Comparison of ENCODE assay signal across 9 cellular contexts in the genomic region with DNA sequence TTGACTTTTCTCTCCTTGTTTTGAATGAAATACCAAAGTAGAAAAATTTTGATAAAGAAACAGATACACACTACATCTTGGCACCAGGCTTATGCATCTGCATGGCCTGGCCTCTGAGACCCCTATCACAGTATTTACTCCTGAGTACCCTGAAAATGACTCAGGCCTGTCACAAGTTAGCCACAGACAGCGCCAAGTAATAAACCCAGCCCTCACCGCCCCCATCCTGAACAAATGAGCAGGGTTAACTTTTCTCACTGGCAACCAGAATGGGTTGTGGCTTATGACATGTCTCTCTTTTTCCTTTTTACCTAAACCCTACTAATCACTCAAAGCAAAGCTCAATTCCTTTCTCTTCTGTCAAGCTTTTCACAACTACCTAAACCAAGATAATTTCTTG. TPM values are rescaled to one million over a fixed set of nuclear protein-coding genes. Genes with fewer than 3 reads are reported as not detected.
DNase-seq lines count a peak whose midpoint lies in the region; ATAC-seq, FAIRE-seq and TF ChIP-seq lines count a peak whose summit lies in the region.
"Had no signal": no experiment of that assay in that cellular context is flagged by ENCODE, and none has a peak within 500 bp of the region (broad histone marks: within the 10 kb centered on the region; RNA-seq: fewer than 3 reads in every experiment).

No MANE protein-coding gene starts in this region.

- no peaks in the 10 kb centered on the region for H3K9me3 Mint-ChIP-seq in activated CD4-positive, alpha-beta memory T cell treated with anti-CD3 and anti-CD28 coated beads, Interleukin-2, amount 10 ng/mL, durations not matched to agents 7 days and 5 days

- H3K4me2 ChIP-seq in A549: peak overlapping the region; percentile 78

- POLR2A ChIA-PET in A549 (lab: Yijun Ruan, JAX): no interaction called here
- POLR2A ChIA-PET in activated CD4-positive, alpha-beta memory T cell treated with anti-CD3 and anti-CD28 coated beads, Interleukin-2, amount 10 ng/mL, durations not matched to agents 7 days and 5 days (lab: Charles Lee): interaction anchor here (1.1 kb wide), 1 partner anchor 12 kb away, joined by 3 read pairs; no protein-coding TSS in a partner anchor

- TF ChIP-seq CTCF in A549 (IDR thresholded peaks at IDR 0.05) (no peak), lower leg skin (IDR thresholded peaks at IDR 0.05) (no peak)

- H3K27me3 Mint-ChIP-seq in activated CD4-positive, alpha-beta memory T cell treated with anti-CD3 and anti-CD28 coated beads, Interleukin-2, amount 10 ng/mL, durations not matched to agents 7 days and 5 days: peaks cover 1% of the 10 kb centered on the region

- peaks cover 3% of the 10 kb centered on the region for H3K36me3 Mint-ChIP-seq in activated CD4-positive, alpha-beta memory T cell treated with anti-CD3 and anti-CD28 coated beads, Interleukin-2, amount 10 ng/mL, durations not matched to agents 7 days and 5 days (ENCODE audit: low read depth)

- CTCF ChIA-PET in A549 (lab: Yijun Ruan, JAX): interaction anchor here (0.7 to 1.3 kb wide), 5 partner anchors 8 to 74 kb away, joined by 3 to 4 read pairs (median 3); no protein-coding TSS in a partner anchor
- CTCF ChIA-PET in activated CD4-positive, alpha-beta memory T cell treated with anti-CD3 and anti-CD28 coated beads, Interleukin-2, amount 10 ng/mL, durations not matched to agents 7 days and 5 days (lab: Charles Lee): interaction anchor here (0.6 kb wide), 1 partner anchor 36 kb away, joined by 3 read pairs; no protein-coding TSS in a partner anchor

- no peak for TF ChIP-seq EP300 in A549 (IDR thresholded peaks at IDR 0.05)

- intact Hi-C loops in lower leg skin (cut with DNase I; ENCODE audit: low total_unique reads): no loop called here

- no peak overlapping the region for H3K27ac Mint-ChIP-seq in activated CD4-positive, alpha-beta memory T cell treated with anti-CD3 and anti-CD28 coated beads, Interleukin-2, amount 10 ng/mL, durations not matched to agents 7 days and 5 days

- DNase-seq in A549 (ENCODE audit: low read depth in 1 of 2, low spot score in 1 of 2): no peak
- peak; percentile 25 for DNase-seq in activated CD4-positive, alpha-beta memory T cell treated with anti-CD3 and anti-CD28 coated beads, Interleukin-2, amount 10 ng/mL, durations not matched to agents 7 days and 5 days
- no peak for DNase-seq in anterior cingulate cortex (lab: John Stamatoyannopoulos, UW)
- no peak for DNase-seq in SHP77 treated with DMSO at 0.1 percent for 48 hours (lab: John Stamatoyannopoulos, UW)
- no peak for DNase-seq in DMS53 (lab: John Stamatoyannopoulos, UW)
- no peak for DNase-seq in lower leg skin (ENCODE audit: low spot score in 2 of 2)
- DNase-seq: occipital lobe had no signal

- peak in 1 of 2 experiments; percentile 20; a peak in 2 of 6 replicates for ATAC-seq in A549
- ATAC-seq in GM18907 (IDR thresholded peaks at IDR 0.05; ENCODE audit: unreplicated experiment): peak; percentile 62

- H3K9me3 ChIP-seq in A549: no peaks in the 10 kb centered on the region; the same call in 2 of the 3 replicates
- no peaks in the 10 kb centered on the region for H3K9me3 ChIP-seq in mesodermal cell (ENCODE audit: control insufficient read depth, low read length)

- H3K4me3 ChIP-seq in A549 (no peak overlapping the region), mesodermal cell (ENCODE audit: extremely low read depth, insufficient read depth, low read length, poor library complexity, severe bottlenecking) (no peak overlapping the region), lower leg skin (ENCODE audit: low read depth, poor library complexity, severe bottlenecking) (no peak overlapping the region)

- no peak for FAIRE-seq in A549 (lab: Jason Lieb, UNC)

- H3K27ac ChIP-seq in A549: peak overlapping the region; percentile 51 to 68
- H3K27ac ChIP-seq in mesodermal cell (ENCODE audit: low read depth, low read length, severe bottlenecking): peak overlapping the region; percentile 12

- TF ChIP-seq POLR2A in A549 (IDR thresholded peaks at IDR 0.05; ENCODE audit: low read length) (no peak), lower leg skin (IDR thresholded peaks at IDR 0.05) (no peak)

- peaks cover 30% of the 10 kb centered on the region for H3K4me1 Mint-ChIP-seq in activated CD4-positive, alpha-beta memory T cell treated with anti-CD3 and anti-CD28 coated beads, Interleukin-2, amount 10 ng/mL, durations not matched to agents 7 days and 5 days

- 55% methylated on average over 2 of the region's 2 CpGs for WGBS in A549 (ENCODE audit: missing lambda C conversion rate)
- WGBS in mesodermal cell (ENCODE audit: insufficient coverage in 2 of 2), 2 experiments: 80 to 100% methylated on average over 1 to 2 of the region's 2 CpGs
- 46 to 61% methylated on average over 2 of the region's 2 CpGs for WGBS in lower leg skin, 2 donors

- H3K36me3 ChIP-seq in mesodermal cell (ENCODE audit: control insufficient read depth, insufficient read depth, low read length): peaks cover 7% of the 10 kb centered on the region

- H3K4me1 ChIP-seq in A549: peaks cover 27% of the 10 kb centered on the region
- peaks cover 26% of the 10 kb centered on the region for H3K4me1 ChIP-seq in mesodermal cell (ENCODE audit: control insufficient read depth, insufficient read depth, low read length, poor library complexity, severe bottlenecking)

- no peak overlapping the region for H3K4me3 Mint-ChIP-seq in activated CD4-positive, alpha-beta memory T cell treated with anti-CD3 and anti-CD28 coated beads, Interleukin-2, amount 10 ng/mL, durations not matched to agents 7 days and 5 days

- TF ChIP-seq RAD21 in A549 (conservative IDR thresholded peaks at IDR 0.05 in 1 of 2, IDR thresholded peaks at IDR 0.05 in 1 of 2): no peak

TF ChIP-seq in A549, 52 proteins besides CTCF, POLR2A, EP300 and RAD21:
- no peak for TF ChIP-seq PHF8 (IDR thresholded peaks at IDR 0.05; ENCODE audit: borderline replicate concordance, low read depth)
- TF ChIP-seq HDAC2 (IDR thresholded peaks at IDR 0.05): no peak
- no peak for TF ChIP-seq JUNB (IDR thresholded peaks at IDR 0.05)
- TF ChIP-seq, protein P1, sequence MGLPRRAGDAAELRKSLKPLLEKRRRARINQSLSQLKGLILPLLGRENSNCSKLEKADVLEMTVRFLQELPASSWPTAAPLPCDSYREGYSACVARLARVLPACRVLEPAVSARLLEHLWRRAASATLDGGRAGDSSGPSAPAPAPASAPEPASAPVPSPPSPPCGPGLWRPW (IDR thresholded peaks at IDR 0.05): no peak
- TF ChIP-seq HEYL (CRISPR knock-in tag; IDR thresholded peaks at IDR 0.05): no peak
- TF ChIP-seq, protein P2, sequence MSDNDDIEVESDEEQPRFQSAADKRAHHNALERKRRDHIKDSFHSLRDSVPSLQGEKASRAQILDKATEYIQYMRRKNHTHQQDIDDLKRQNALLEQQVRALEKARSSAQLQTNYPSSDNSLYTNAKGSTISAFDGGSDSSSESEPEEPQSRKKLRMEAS (IDR thresholded peaks at IDR 0.05): no peak
- no peak for TF ChIP-seq MAZ (IDR thresholded peaks at IDR 0.05; ENCODE audit: borderline replicate concordance, low read depth, low read length)
- TF ChIP-seq BHLHE40 (IDR thresholded peaks at IDR 0.05; ENCODE audit: low read depth, low read length): no peak
- no peak for TF ChIP-seq CEBPB (IDR thresholded peaks at IDR 0.05)
- TF ChIP-seq ZSCAN20 (CRISPR knock-in tag; IDR thresholded peaks at IDR 0.05): no peak
- TF ChIP-seq, protein P3, sequence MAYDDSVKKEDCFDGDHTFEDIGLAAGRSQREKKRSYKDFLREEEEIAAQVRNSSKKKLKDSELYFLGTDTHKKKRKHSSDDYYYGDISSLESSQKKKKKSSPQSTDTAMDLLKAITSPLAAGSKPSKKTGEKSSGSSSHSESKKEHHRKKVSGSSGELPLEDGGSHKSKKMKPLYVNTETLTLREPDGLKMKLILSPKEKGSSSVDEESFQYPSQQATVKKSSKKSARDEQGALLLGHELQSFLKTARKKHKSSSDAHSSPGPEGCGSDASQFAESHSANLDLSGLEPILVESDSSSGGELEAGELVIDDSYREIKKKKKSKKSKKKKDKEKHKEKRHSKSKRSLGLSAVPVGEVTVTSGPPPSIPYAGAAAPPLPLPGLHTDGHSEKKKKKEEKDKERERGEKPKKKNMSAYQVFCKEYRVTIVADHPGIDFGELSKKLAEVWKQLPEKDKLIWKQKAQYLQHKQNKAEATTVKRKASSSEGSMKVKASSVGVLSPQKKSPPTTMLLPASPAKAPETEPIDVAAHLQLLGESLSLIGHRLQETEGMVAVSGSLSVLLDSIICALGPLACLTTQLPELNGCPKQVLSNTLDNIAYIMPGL (CRISPR knock-in tag; IDR thresholded peaks at IDR 0.05; ENCODE audit: borderline replicate concordance): no peak
- TF ChIP-seq CBX2 (IDR thresholded peaks at IDR 0.05; ENCODE audit: borderline replicate concordance, low read depth): no peak
- no peak for TF ChIP-seq NR3C1 (IDR thresholded peaks at IDR 0.05)
- no peak for TF ChIP-seq RNF2 (IDR thresholded peaks at IDR 0.05; ENCODE audit: borderline replicate concordance, low read depth)
- no peak for TF ChIP-seq GATA3 (IDR thresholded peaks at IDR 0.05; ENCODE audit: borderline replicate concordance)
- TF ChIP-seq, protein P4, sequence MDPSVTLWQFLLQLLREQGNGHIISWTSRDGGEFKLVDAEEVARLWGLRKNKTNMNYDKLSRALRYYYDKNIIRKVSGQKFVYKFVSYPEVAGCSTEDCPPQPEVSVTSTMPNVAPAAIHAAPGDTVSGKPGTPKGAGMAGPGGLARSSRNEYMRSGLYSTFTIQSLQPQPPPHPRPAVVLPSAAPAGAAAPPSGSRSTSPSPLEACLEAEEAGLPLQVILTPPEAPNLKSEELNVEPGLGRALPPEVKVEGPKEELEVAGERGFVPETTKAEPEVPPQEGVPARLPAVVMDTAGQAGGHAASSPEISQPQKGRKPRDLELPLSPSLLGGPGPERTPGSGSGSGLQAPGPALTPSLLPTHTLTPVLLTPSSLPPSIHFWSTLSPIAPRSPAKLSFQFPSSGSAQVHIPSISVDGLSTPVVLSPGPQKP (IDR thresholded peaks at IDR 0.05; ENCODE audit: low read depth, low read length): no peak
- no peak for TF ChIP-seq MAFK (IDR thresholded peaks at IDR 0.05; ENCODE audit: partially characterized antibody)
- no peak for TF ChIP-seq TFCP2L1 (CRISPR knock-in tag; IDR thresholded peaks at IDR 0.05)
TF ChIP-seq in A549: peak in this region for 0.

RNA-seq across cellular contexts. Expression of a gene that starts 35.3 kb away (rescaled TPM):
- polyA plus RNA-seq in A549 (2011; rRNA removed) (28.1 and 29.3 TPM in 2 replicates), A549 (2017; fragmentation: RNase III; extraction: RNeasy Plus Mini Kit Qiagen cat#74134 plus additional on column Dnase treatment) (18.9 to 22.6 TPM (median 20.6 TPM) in 3 replicates)
- 22.4 and 26.0 TPM in 2 replicates for polyA plus RNA-seq in A549 (2012; cell fraction: cytosol; rRNA removed)
- polyA plus RNA-seq in A549 (2012; cell fraction: nucleus; rRNA removed): 18.5 and 23.7 TPM in 2 replicates
- polyA minus RNA-seq in A549 (2011; rRNA and poly(A)+ RNA removed): 24.1 and 25.4 TPM in 2 replicates
- 10 to 100 TPM; 12.2 to 12.6 TPM for total RNA-seq in activated CD4-positive, alpha-beta memory T cell treated with anti-CD3 and anti-CD28 coated beads, Interleukin-2, amount 10 ng/mL, durations not matched to agents 7 days and 5 days
- 76.9 TPM for polyA plus RNA-seq in mesodermal cell (2013, experiment 1 of 2)
- 65.3 TPM for polyA plus RNA-seq in mesodermal cell (2013, experiment 2 of 2)
- 10 to 100 TPM; 14.5 to 21.7 (median 16.6) TPM for total RNA-seq in lower leg skin
